1 cellular context compared by ENCODE assay signal in the genomic region with DNA sequence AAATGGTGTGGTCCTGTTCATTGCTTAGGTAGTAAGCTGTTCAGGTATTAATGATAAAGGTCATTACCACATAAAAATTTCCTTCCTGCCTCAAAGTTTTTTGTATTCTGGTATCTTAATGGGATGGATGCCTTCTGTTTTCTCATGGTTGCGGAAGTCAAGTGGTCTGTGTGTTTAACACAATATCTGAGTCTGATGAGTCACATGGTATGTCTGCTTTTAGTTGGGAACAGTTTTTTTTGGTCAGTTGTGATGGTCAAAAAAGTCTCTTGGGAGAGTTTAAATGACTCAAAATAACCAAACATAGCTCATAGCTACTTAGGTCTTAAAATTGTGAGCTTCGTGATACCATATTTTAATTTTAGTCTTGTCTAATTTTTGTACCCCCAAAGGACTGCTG.
TF ChIP-seq lines count a peak whose summit lies in the region.

No MANE protein-coding gene starts in this region.

TF ChIP-seq in GM12878, 131 proteins besides CTCF, POLR2A, EP300 and RAD21 (continued from another document and continues in another):
- TF ChIP-seq, protein P1, sequence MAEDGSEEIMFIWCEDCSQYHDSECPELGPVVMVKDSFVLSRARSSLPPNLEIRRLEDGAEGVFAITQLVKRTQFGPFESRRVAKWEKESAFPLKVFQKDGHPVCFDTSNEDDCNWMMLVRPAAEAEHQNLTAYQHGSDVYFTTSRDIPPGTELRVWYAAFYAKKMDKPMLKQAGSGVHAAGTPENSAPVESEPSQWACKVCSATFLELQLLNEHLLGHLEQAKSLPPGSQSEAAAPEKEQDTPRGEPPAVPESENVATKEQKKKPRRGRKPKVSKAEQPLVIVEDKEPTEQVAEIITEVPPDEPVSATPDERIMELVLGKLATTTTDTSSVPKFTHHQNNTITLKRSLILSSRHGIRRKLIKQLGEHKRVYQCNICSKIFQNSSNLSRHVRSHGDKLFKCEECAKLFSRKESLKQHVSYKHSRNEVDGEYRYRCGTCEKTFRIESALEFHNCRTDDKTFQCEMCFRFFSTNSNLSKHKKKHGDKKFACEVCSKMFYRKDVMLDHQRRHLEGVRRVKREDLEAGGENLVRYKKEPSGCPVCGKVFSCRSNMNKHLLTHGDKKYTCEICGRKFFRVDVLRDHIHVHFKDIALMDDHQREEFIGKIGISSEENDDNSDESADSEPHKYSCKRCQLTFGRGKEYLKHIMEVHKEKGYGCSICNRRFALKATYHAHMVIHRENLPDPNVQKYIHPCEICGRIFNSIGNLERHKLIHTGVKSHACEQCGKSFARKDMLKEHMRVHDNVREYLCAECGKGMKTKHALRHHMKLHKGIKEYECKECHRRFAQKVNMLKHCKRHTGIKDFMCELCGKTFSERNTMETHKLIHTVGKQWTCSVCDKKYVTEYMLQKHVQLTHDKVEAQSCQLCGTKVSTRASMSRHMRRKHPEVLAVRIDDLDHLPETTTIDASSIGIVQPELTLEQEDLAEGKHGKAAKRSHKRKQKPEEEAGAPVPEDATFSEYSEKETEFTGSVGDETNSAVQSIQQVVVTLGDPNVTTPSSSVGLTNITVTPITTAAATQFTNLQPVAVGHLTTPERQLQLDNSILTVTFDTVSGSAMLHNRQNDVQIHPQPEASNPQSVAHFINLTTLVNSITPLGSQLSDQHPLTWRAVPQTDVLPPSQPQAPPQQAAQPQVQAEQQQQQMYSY (CRISPR knock-in tag; IDR thresholded peaks at IDR 0.05), result no peak
- TF ChIP-seq NFYA (IDR thresholded peaks at IDR 0.05; ENCODE audit: borderline replicate concordance, low read depth, low read length), result no peak
- TF ChIP-seq, protein P2, sequence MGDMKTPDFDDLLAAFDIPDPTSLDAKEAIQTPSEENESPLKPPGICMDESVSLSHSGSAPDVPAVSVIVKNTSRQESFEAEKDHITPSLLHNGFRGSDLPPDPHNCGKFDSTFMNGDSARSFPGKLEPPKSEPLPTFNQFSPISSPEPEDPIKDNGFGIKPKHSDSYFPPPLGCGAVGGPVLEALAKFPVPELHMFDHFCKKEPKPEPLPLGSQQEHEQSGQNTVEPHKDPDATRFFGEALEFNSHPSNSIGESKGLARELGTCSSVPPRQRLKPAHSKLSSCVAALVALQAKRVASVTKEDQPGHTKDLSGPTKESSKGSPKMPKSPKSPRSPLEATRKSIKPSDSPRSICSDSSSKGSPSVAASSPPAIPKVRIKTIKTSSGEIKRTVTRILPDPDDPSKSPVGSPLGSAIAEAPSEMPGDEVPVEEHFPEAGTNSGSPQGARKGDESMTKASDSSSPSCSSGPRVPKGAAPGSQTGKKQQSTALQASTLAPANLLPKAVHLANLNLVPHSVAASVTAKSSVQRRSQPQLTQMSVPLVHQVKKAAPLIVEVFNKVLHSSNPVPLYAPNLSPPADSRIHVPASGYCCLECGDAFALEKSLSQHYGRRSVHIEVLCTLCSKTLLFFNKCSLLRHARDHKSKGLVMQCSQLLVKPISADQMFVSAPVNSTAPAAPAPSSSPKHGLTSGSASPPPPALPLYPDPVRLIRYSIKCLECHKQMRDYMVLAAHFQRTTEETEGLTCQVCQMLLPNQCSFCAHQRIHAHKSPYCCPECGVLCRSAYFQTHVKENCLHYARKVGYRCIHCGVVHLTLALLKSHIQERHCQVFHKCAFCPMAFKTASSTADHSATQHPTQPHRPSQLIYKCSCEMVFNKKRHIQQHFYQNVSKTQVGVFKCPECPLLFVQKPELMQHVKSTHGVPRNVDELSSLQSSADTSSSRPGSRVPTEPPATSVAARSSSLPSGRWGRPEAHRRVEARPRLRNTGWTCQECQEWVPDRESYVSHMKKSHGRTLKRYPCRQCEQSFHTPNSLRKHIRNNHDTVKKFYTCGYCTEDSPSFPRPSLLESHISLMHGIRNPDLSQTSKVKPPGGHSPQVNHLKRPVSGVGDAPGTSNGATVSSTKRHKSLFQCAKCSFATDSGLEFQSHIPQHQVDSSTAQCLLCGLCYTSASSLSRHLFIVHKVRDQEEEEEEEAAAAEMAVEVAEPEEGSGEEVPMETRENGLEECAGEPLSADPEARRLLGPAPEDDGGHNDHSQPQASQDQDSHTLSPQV (IDR thresholded peaks at IDR 0.05), result no peak
- no peak for TF ChIP-seq MXI1 (IDR thresholded peaks at IDR 0.05; ENCODE audit: low read depth, low read length)
- TF ChIP-seq SP1 (IDR thresholded peaks at IDR 0.05; ENCODE audit: low read depth, low read length), result no peak
- TF ChIP-seq ZZZ3 (IDR thresholded peaks at IDR 0.05; ENCODE audit: control insufficient read depth, insufficient read length, low read depth), result no peak
- TF ChIP-seq FOXK2 (IDR thresholded peaks at IDR 0.05), result no peak
- TF ChIP-seq, protein P3, sequence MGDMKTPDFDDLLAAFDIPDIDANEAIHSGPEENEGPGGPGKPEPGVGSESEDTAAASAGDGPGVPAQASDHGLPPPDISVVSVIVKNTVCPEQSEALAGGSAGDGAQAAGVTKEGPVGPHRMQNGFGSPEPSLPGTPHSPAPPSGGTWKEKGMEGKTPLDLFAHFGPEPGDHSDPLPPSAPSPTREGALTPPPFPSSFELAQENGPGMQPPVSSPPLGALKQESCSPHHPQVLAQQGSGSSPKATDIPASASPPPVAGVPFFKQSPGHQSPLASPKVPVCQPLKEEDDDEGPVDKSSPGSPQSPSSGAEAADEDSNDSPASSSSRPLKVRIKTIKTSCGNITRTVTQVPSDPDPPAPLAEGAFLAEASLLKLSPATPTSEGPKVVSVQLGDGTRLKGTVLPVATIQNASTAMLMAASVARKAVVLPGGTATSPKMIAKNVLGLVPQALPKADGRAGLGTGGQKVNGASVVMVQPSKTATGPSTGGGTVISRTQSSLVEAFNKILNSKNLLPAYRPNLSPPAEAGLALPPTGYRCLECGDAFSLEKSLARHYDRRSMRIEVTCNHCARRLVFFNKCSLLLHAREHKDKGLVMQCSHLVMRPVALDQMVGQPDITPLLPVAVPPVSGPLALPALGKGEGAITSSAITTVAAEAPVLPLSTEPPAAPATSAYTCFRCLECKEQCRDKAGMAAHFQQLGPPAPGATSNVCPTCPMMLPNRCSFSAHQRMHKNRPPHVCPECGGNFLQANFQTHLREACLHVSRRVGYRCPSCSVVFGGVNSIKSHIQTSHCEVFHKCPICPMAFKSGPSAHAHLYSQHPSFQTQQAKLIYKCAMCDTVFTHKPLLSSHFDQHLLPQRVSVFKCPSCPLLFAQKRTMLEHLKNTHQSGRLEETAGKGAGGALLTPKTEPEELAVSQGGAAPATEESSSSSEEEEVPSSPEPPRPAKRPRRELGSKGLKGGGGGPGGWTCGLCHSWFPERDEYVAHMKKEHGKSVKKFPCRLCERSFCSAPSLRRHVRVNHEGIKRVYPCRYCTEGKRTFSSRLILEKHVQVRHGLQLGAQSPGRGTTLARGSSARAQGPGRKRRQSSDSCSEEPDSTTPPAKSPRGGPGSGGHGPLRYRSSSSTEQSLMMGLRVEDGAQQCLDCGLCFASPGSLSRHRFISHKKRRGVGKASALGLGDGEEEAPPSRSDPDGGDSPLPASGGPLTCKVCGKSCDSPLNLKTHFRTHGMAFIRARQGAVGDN (IDR thresholded peaks at IDR 0.05), result peak; percentile 92
- TF ChIP-seq TAF1 (IDR thresholded peaks at IDR 0.05; ENCODE audit: borderline replicate concordance, low read depth, low read length), result no peak
- TF ChIP-seq, protein P4, sequence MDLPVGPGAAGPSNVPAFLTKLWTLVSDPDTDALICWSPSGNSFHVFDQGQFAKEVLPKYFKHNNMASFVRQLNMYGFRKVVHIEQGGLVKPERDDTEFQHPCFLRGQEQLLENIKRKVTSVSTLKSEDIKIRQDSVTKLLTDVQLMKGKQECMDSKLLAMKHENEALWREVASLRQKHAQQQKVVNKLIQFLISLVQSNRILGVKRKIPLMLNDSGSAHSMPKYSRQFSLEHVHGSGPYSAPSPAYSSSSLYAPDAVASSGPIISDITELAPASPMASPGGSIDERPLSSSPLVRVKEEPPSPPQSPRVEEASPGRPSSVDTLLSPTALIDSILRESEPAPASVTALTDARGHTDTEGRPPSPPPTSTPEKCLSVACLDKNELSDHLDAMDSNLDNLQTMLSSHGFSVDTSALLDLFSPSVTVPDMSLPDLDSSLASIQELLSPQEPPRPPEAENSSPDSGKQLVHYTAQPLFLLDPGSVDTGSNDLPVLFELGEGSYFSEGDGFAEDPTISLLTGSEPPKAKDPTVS (IDR thresholded peaks at IDR 0.05; ENCODE audit: low read depth, low read length), result no peak
- TF ChIP-seq, protein P5, sequence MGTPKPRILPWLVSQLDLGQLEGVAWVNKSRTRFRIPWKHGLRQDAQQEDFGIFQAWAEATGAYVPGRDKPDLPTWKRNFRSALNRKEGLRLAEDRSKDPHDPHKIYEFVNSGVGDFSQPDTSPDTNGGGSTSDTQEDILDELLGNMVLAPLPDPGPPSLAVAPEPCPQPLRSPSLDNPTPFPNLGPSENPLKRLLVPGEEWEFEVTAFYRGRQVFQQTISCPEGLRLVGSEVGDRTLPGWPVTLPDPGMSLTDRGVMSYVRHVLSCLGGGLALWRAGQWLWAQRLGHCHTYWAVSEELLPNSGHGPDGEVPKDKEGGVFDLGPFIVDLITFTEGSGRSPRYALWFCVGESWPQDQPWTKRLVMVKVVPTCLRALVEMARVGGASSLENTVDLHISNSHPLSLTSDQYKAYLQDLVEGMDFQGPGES (IDR thresholded peaks at IDR 0.05), result no peak
- TF ChIP-seq PAX8 (IDR thresholded peaks at IDR 0.05), result no peak
- TF ChIP-seq RUNX3 (IDR thresholded peaks at IDR 0.05; ENCODE audit: low read length), result peak; percentile 87
- TF ChIP-seq, protein P6, sequence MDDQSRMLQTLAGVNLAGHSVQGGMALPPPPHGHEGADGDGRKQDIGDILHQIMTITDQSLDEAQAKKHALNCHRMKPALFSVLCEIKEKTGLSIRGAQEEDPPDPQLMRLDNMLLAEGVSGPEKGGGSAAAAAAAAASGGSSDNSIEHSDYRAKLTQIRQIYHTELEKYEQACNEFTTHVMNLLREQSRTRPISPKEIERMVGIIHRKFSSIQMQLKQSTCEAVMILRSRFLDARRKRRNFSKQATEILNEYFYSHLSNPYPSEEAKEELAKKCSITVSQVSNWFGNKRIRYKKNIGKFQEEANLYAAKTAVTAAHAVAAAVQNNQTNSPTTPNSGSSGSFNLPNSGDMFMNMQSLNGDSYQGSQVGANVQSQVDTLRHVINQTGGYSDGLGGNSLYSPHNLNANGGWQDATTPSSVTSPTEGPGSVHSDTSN (IDR thresholded peaks at IDR 0.05; ENCODE audit: insufficient replicate concordance, low read depth, low read length), result no peak
- TF ChIP-seq, protein P7, sequence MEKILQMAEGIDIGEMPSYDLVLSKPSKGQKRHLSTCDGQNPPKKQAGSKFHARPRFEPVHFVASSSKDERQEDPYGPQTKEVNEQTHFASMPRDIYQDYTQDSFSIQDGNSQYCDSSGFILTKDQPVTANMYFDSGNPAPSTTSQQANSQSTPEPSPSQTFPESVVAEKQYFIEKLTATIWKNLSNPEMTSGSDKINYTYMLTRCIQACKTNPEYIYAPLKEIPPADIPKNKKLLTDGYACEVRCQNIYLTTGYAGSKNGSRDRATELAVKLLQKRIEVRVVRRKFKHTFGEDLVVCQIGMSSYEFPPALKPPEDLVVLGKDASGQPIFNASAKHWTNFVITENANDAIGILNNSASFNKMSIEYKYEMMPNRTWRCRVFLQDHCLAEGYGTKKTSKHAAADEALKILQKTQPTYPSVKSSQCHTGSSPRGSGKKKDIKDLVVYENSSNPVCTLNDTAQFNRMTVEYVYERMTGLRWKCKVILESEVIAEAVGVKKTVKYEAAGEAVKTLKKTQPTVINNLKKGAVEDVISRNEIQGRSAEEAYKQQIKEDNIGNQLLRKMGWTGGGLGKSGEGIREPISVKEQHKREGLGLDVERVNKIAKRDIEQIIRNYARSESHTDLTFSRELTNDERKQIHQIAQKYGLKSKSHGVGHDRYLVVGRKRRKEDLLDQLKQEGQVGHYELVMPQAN (conservative IDR thresholded peaks at IDR 0.05), result no peak
- TF ChIP-seq, protein P8, sequence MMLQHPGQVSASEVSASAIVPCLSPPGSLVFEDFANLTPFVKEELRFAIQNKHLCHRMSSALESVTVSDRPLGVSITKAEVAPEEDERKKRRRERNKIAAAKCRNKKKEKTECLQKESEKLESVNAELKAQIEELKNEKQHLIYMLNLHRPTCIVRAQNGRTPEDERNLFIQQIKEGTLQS (IDR thresholded peaks at IDR 0.05; ENCODE audit: borderline replicate concordance, extremely low read depth, low read depth, low read length), result no peak
- no peak for TF ChIP-seq CREB1 (IDR thresholded peaks at IDR 0.05; ENCODE audit: low read depth)
- no peak for TF ChIP-seq SRF (IDR thresholded peaks at IDR 0.05; ENCODE audit: low read depth in 2 of 2, low read length in 2 of 2)
- TF ChIP-seq RFX5 (IDR thresholded peaks at IDR 0.05; ENCODE audit: low read depth, low read length), result no peak
- TF ChIP-seq SIX5 (IDR thresholded peaks at IDR 0.05; ENCODE audit: low read depth, low read length, severe bottlenecking), result no peak
- TF ChIP-seq CHD2 (IDR thresholded peaks at IDR 0.05; ENCODE audit: borderline replicate concordance, low read depth, low read length), result no peak
- TF ChIP-seq, protein P9, sequence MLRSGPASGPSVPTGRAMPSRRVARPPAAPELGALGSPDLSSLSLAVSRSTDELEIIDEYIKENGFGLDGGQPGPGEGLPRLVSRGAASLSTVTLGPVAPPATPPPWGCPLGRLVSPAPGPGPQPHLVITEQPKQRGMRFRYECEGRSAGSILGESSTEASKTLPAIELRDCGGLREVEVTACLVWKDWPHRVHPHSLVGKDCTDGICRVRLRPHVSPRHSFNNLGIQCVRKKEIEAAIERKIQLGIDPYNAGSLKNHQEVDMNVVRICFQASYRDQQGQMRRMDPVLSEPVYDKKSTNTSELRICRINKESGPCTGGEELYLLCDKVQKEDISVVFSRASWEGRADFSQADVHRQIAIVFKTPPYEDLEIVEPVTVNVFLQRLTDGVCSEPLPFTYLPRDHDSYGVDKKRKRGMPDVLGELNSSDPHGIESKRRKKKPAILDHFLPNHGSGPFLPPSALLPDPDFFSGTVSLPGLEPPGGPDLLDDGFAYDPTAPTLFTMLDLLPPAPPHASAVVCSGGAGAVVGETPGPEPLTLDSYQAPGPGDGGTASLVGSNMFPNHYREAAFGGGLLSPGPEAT (IDR thresholded peaks at IDR 0.05; ENCODE audit: low read depth), result peak; percentile 63; the same call in 1 of the 2 replicates
- TF ChIP-seq, protein P10, sequence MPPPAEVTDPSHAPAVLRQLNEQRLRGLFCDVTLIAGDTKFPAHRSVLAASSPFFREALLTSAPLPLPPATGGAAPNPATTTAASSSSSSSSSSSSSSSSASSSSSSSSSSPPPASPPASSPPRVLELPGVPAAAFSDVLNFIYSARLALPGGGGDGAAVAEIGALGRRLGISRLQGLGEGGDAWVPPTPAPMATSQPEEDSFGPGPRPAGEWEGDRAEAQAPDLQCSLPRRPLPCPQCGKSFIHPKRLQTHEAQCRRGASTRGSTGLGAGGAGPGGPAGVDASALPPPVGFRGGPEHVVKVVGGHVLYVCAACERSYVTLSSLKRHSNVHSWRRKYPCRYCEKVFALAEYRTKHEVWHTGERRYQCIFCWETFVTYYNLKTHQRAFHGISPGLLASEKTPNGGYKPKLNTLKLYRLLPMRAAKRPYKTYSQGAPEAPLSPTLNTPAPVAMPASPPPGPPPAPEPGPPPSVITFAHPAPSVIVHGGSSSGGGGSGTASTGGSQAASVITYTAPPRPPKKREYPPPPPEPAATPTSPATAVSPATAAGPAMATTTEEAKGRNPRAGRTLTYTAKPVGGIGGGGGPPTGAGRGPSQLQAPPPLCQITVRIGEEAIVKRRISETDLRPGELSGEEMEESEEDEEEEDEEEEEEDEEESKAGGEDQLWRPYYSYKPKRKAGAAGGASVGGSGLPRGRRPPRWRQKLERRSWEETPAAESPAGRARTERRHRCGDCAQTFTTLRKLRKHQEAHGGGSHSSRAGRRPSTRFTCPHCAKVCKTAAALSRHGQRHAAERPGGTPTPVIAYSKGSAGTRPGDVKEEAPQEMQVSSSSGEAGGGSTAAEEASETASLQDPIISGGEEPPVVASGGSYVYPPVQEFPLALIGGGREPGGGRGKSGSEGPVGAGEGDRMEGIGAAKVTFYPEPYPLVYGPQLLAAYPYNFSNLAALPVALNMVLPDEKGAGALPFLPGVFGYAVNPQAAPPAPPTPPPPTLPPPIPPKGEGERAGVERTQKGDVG (CRISPR knock-in tag; IDR thresholded peaks at IDR 0.05), result no peak
- TF ChIP-seq ZNF274 (IDR thresholded peaks at IDR 0.05; ENCODE audit: insufficient read depth, insufficient read length), result no peak
- peak; percentile 32; the same call in 1 of the 2 replicates for TF ChIP-seq FOXM1 (IDR thresholded peaks at IDR 0.05; ENCODE audit: low read depth, low read length)
- no peak for TF ChIP-seq POLR2AphosphoS2 (IDR thresholded peaks at IDR 0.05; ENCODE audit: low read depth, low read length)
